In the genomic region with DNA sequence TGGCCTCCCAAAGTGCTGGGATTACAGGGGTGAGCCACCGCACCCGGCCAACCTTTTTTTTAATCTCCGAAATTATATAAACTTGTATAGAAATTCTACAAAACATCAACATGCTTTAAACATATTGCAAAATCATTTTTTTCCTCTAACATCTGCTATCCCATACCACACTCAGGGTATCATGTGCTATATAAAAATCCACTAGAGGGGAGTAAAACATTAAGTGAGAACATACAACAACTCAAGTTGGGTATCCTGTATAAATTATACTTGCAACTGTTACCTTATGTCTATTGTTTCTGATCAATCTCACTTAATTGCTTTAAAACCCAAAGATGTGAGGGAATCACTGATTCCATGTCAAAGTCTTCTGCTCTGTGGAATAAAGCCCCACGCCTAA, we compare ENCODE assay signal across 22 cellular contexts.
DNase-seq lines count a peak whose midpoint lies in the region; ATAC-seq, FAIRE-seq and TF ChIP-seq lines count a peak whose summit lies in the region.
"Had no signal": no experiment of that assay in that cellular context is flagged by ENCODE, and none has a peak within 500 bp of the region (broad histone marks: within the 10 kb centered on the region; RNA-seq: fewer than 3 reads in every experiment).

No MANE protein-coding gene starts in this region.

- DNase-seq in M059J (ENCODE audit: low read depth): peak; percentile 15
- DNase-seq in bronchial epithelial cell (ENCODE audit: low read depth): peak; percentile 26
- DNase-seq in left lobe of liver (ENCODE audit: low spot score): no peak
- DNase-seq in hepatocyte (ENCODE audit: low spot score): no peak
- no peak for DNase-seq in GM10266 (ENCODE audit: extremely low spot score)
- no peak for DNase-seq in NCI-H1694 (lab: John Stamatoyannopoulos, UW)
- DNase-seq: activated CD4-positive, alpha-beta T cell treated with anti-CD3 and anti-CD28 coated beads for 36 hours; activated CD8-positive, alpha-beta memory T cell treated with anti-CD3 and anti-CD28 coated beads, Interleukin-2, amount 50 U/mL, for 4 hours; activated gamma-delta T cell treated with Interleukin-2 at 50 U/mL for 16 hours; aorta; DND-41; hypothalamus; left lung; NCI-H2029 treated with DMSO at 0.1 percent for 48 hours; NCI-H526 treated with DMSO at 0.1 percent for 48 hours; posterior cingulate gyrus; T-helper 2 cell had no signal

- ATAC-seq in left lobe of liver (peak; percentile 71), GM19328 (IDR thresholded peaks at IDR 0.05; ENCODE audit: unreplicated experiment) (no peak)
- ATAC-seq: activated CD4-positive, alpha-beta T cell treated with anti-CD3 and anti-CD28 coated beads for 36 hours; left lung; stimulated activated memory B cell treated with anti-CD40 and anti-IgM and Interleukin-4, amounts not matched to agents 10 μg/mL and 1 μg/mL and 100 μg/mL, for 72 hours had no signal

- H3K9me3 ChIP-seq in hepatocyte (ENCODE audit: low read depth): peaks cover 5% of the 10 kb centered on the region

- no peak overlapping the region for H3K4me3 ChIP-seq in bronchial epithelial cell (ENCODE audit: low read depth, low read length)
- no peak overlapping the region for H3K4me3 ChIP-seq in hepatocyte
- H3K4me3 ChIP-seq: left lung, smooth muscle cell, tibial nerve had no signal

- no peak overlapping the region for H3K4me2 ChIP-seq in hepatocyte
- H3K4me2 ChIP-seq: smooth muscle cell had no signal

- no peaks in the 10 kb centered on the region for H4K20me1 ChIP-seq in hepatocyte (ENCODE audit: insufficient read depth, poor library complexity, severe bottlenecking)

- H3K4me1 ChIP-seq in hepatocyte (ENCODE audit: insufficient read depth): no peaks in the 10 kb centered on the region
- H3K4me1 ChIP-seq: left lung had no signal

- H3K27me3 ChIP-seq in bronchial epithelial cell (ENCODE audit: control insufficient read depth, insufficient read depth, low read length) (no peaks in the 10 kb centered on the region), hepatocyte (no peaks in the 10 kb centered on the region)
- H3K27me3 ChIP-seq: left lung, tibial nerve had no signal

- H3K9me2 ChIP-seq in hepatocyte (replicated peaks; ENCODE audit: insufficient read depth): no peaks in the 10 kb centered on the region

- TF ChIP-seq CTCF in C4-2B (conservative IDR thresholded peaks at IDR 0.05) (peak; percentile 22; the same call in 1 of the 2 replicates), bronchial epithelial cell (IDR thresholded peaks at IDR 0.05; ENCODE audit: insufficient read depth, low read length, severe bottlenecking) (no peak), hepatocyte (IDR thresholded peaks at IDR 0.05; ENCODE audit: poor library complexity) (no peak), GM10266 (IDR thresholded peaks at IDR 0.05; ENCODE audit: control insufficient read depth, insufficient read depth, low read depth, missing control alignments) (no peak)

- H3K27ac ChIP-seq in C4-2B (no peak overlapping the region), hepatocyte (no peak overlapping the region)
- H3K27ac ChIP-seq: left lung, tibial nerve had no signal

- H3K79me2 ChIP-seq in hepatocyte: no peaks in the 10 kb centered on the region

- H3K36me3 ChIP-seq in bronchial epithelial cell (ENCODE audit: control insufficient read depth, insufficient read depth, low read length): no peaks in the 10 kb centered on the region
- H3K36me3 ChIP-seq in hepatocyte (replicated peaks; ENCODE audit: insufficient read depth, low read depth): no peaks in the 10 kb centered on the region
- H3K36me3 ChIP-seq: left lung had no signal

- FAIRE-seq in bronchial epithelial cell (lab: Jason Lieb, UNC): no peak

- 91% methylated on average over 4 of the region's 4 CpGs for WGBS in hepatocyte (ENCODE audit: low lambda C conversion rate, missing lambda C conversion rate)

- H2AFZ ChIP-seq in hepatocyte: no peak overlapping the region

Comparison
In these comparisons a context has a peak if more than half of its experiments do, and no peak if none do; other contexts are left out.
1. DNase-seq: peak in M059J (single experiment) and bronchial epithelial cell (single experiment); none in left lobe of liver (single experiment), hepatocyte (single experiment), GM10266 (single experiment) and NCI-H1694 (single experiment).